Comparison of ENCODE assay signal across 1 cellular context in genomic region chr10:63752318-63752717, GRCh38.
TF ChIP-seq lines count a peak whose summit lies in the region.

No MANE protein-coding gene starts in this region.

TF ChIP-seq in HCT116, 20 proteins besides CTCF, POLR2A, EP300 and RAD21 (continued from another document):
- no peak for TF ChIP-seq POLR2AphosphoS5 (IDR thresholded peaks at IDR 0.05; ENCODE audit: low read depth, low read length)
- no peak for TF ChIP-seq EZH2 (IDR thresholded peaks at IDR 0.05)
- no peak for TF ChIP-seq CEBPB (IDR thresholded peaks at IDR 0.05; ENCODE audit: low read depth)
- TF ChIP-seq, protein P1, sequence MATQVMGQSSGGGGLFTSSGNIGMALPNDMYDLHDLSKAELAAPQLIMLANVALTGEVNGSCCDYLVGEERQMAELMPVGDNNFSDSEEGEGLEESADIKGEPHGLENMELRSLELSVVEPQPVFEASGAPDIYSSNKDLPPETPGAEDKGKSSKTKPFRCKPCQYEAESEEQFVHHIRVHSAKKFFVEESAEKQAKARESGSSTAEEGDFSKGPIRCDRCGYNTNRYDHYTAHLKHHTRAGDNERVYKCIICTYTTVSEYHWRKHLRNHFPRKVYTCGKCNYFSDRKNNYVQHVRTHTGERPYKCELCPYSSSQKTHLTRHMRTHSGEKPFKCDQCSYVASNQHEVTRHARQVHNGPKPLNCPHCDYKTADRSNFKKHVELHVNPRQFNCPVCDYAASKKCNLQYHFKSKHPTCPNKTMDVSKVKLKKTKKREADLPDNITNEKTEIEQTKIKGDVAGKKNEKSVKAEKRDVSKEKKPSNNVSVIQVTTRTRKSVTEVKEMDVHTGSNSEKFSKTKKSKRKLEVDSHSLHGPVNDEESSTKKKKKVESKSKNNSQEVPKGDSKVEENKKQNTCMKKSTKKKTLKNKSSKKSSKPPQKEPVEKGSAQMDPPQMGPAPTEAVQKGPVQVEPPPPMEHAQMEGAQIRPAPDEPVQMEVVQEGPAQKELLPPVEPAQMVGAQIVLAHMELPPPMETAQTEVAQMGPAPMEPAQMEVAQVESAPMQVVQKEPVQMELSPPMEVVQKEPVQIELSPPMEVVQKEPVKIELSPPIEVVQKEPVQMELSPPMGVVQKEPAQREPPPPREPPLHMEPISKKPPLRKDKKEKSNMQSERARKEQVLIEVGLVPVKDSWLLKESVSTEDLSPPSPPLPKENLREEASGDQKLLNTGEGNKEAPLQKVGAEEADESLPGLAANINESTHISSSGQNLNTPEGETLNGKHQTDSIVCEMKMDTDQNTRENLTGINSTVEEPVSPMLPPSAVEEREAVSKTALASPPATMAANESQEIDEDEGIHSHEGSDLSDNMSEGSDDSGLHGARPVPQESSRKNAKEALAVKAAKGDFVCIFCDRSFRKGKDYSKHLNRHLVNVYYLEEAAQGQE (IDR thresholded peaks at IDR 0.05; ENCODE audit: low read depth) = no peak
- no peak for TF ChIP-seq ATF3 (IDR thresholded peaks at IDR 0.05)
